8 cellular contexts compared by ENCODE assay signal in the genomic region with DNA sequence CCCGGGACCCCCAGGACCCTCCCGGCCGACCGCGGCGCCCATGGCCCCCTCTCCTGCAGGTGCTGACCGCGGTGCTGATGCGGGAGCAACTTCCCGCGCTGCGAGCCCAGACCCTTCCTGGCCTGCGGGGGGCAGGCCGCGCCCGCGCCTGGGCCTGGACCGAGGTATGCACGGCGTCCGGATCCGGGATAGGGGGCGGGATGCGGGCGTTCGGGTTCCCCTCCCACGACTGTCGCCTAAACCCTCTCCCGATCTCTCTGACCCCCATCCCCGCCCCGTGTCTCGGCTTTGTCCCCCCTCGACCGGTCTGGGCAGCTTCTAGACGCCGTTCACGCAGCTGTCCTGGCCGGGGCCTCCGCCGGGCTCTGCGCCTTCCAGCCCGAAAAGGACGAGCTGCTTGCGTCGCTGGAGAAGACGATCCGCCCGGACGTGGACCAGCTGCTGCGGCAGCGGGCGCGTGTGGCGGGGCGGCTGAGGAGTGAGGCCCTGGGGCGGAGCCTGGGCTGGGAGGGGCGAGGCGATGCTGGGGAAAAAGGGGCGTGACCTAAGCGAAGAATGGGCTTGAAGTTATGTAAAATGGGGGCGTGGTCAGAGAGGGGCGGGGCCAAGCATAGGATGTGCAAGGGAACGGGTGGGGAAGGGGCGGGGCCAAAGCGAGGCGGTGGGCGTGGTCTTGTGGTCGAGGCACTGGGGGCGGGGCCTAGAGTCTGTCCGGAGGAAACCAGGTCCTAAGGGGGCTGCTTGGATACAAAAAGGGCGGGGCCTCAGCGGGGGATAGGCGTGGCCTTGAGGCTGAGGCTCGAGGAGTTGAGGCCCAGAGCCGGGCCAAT. TPM values are rescaled to one million over a fixed set of nuclear protein-coding genes. Genes with fewer than 3 reads are reported as not detected.
A peak's percentile ranks its signal among the peaks of the same experiment; 100 is the strongest.
DNase-seq lines count a peak whose midpoint lies in the region; ATAC-seq, FAIRE-seq and TF ChIP-seq lines count a peak whose summit lies in the region.

No MANE protein-coding gene starts in this region.

- peak; percentile 72 to 90 for ATAC-seq in A549
- ATAC-seq in PC-3, result peak; percentile 91

- no peaks in the 10 kb centered on the region for H3K9me2 ChIP-seq in PC-3 (replicated peaks; ENCODE audit: low read length)

- no TSS peak for BruUV-seq in PC-3 (replicated peaks; lab: Mats Ljungman, UMichigan)

- no peaks in the 10 kb centered on the region for H3K79me2 ChIP-seq in KMS-11 (ENCODE audit: insufficient read depth, low read depth)
- no peaks in the 10 kb centered on the region for H3K79me2 ChIP-seq in PC-3 (ENCODE audit: low read length)

- peak; percentile 12 to 43; a peak in 3 of 5 replicates for TF ChIP-seq RAD21 in A549 (conservative IDR thresholded peaks at IDR 0.05 in 1 of 2, IDR thresholded peaks at IDR 0.05 in 1 of 2)

- H3K4me2 ChIP-seq in A549 (peak overlapping the region; percentile 99), KMS-11 (peak overlapping the region; percentile 85), PC-3 (ENCODE audit: low read length) (peak overlapping the region; percentile 95)

- TF ChIP-seq EP300 in A549 (IDR thresholded peaks at IDR 0.05), result no peak

- H3K27ac ChIP-seq in A549 (peak overlapping the region; percentile 63 to 78), KMS-11 (no peak overlapping the region), PC-3 (ENCODE audit: low read length) (no peak overlapping the region), esophagus (ENCODE audit: low read depth in 2 of 2, low read length in 1 of 2) (peak overlapping the region; percentile 23 to 30)

- no peak for FAIRE-seq in A549 (lab: Jason Lieb, UNC)

- H3K4me1 ChIP-seq in A549 (peaks cover 5% of the 10 kb centered on the region; the same call in 1 of the 3 replicates), KMS-11 (ENCODE audit: low read depth, poor library complexity, severe bottlenecking) (peaks cover 15% of the 10 kb centered on the region), PC-3 (ENCODE audit: insufficient read depth, low read length) (peaks cover 6% of the 10 kb centered on the region; the same call in 1 of the 2 replicates), esophagus (ENCODE audit: control insufficient read depth in 2 of 2, insufficient read depth in 2 of 2, low read length in 1 of 2) (peaks cover 7 to 8% of the 10 kb centered on the region in 2 donors)

- peaks cover 37% of the 10 kb centered on the region for H3K27me3 ChIP-seq in KMS-11 (ENCODE audit: insufficient read depth, low read depth)
- no peaks in the 10 kb centered on the region for H3K27me3 ChIP-seq in PC-3 (ENCODE audit: low read length)
- H3K27me3 ChIP-seq in esophagus (ENCODE audit: control insufficient read depth in 1 of 2, insufficient read depth in 2 of 2, low read length in 2 of 2), result no peaks in the 10 kb centered on the region

- H3K9ac ChIP-seq in KMS-11 (no peak overlapping the region), PC-3 (ENCODE audit: low read length) (no peak overlapping the region; the same call in 1 of the 2 replicates)

- TF ChIP-seq CTCF in A549 (IDR thresholded peaks at IDR 0.05) (no peak; the same call in 2 of the 3 replicates), KMS-11 (conservative IDR thresholded peaks at IDR 0.05; ENCODE audit: low read depth, low read length) (no peak), PC-3 (conservative IDR thresholded peaks at IDR 0.05; ENCODE audit: low read depth, low read length) (peak; percentile 33; the same call in 1 of the 2 replicates)

- intact Hi-C loops in PC-3 (cut with micrococcal nuclease), result no loop called here

- TF ChIP-seq POLR2A in A549 (IDR thresholded peaks at IDR 0.05; ENCODE audit: low read length), result no peak

- no peaks in the 10 kb centered on the region for H3F3A ChIP-seq in PC-3 (ENCODE audit: low read length, unreplicated experiment)

- peak overlapping the region; percentile 58 for H3K4me3 ChIP-seq in A549
- no peak overlapping the region for H3K4me3 ChIP-seq in KMS-11 (IDR thresholded peaks at IDR 0.05; ENCODE audit: insufficient read depth, low read depth, low read length)
- H3K4me3 ChIP-seq in PC-3 (ENCODE audit: low read length), result peak overlapping the region; percentile 67
- H3K4me3 ChIP-seq in esophagus (ENCODE audit: low read depth in 1 of 2, low read length in 2 of 2), result peak overlapping the region; percentile 29 to 38

- WGBS in A549 (ENCODE audit: missing lambda C conversion rate), result 2% methylated on average over 6 of the region's 75 CpGs
- 2% methylated on average over 64 to 75 of the region's 75 CpGs for WGBS in esophagus, 2 donors

- POLR2A ChIA-PET in A549 (lab: Yijun Ruan, JAX) (no interaction called here), PC-3 (lab: Charles Lee; ENCODE audit: unreplicated experiment) (no interaction called here)

- H4K20me1 ChIP-seq in KMS-11 (ENCODE audit: insufficient read depth), result no peaks in the 10 kb centered on the region
- no peaks in the 10 kb centered on the region for H4K20me1 ChIP-seq in PC-3 (ENCODE audit: low read length)

- H2AFZ ChIP-seq in KMS-11 (ENCODE audit: low read depth) (peak overlapping the region; percentile 52), PC-3 (ENCODE audit: low read length) (peak overlapping the region; percentile 88)

- CTCF ChIA-PET in A549 (lab: Yijun Ruan, JAX), result interaction anchor here (1.4 to 2.1 kb wide), 3 partner anchors 10 to 37 kb away, joined by 4 to 5 read pairs (median 5); no protein-coding TSS in a partner anchor
- CTCF ChIA-PET in PC-3 (lab: Charles Lee), result interaction anchor here (0.6 kb wide), 3 partner anchors 34 to 194 kb away, joined by 3 read pairs; no protein-coding TSS in a partner anchor

- H3K9me3 ChIP-seq in A549 (no peaks in the 10 kb centered on the region), PC-3 (ENCODE audit: low read length) (no peaks in the 10 kb centered on the region), esophagus (ENCODE audit: control insufficient read depth in 2 of 2, insufficient read depth in 1 of 2, low read depth in 1 of 2, low read length in 1 of 2) (no peaks in the 10 kb centered on the region)

- H3K36me3 ChIP-seq in KMS-11 (ENCODE audit: insufficient read depth), result no peaks in the 10 kb centered on the region
- H3K36me3 ChIP-seq in PC-3 (ENCODE audit: low read depth, low read length), result no peaks in the 10 kb centered on the region
- H3K36me3 ChIP-seq in esophagus (ENCODE audit: control insufficient read depth in 2 of 2, insufficient read depth in 2 of 2, low read length in 1 of 2), result no peaks in the 10 kb centered on the region

- DNase-seq in A549 (ENCODE audit: low read depth in 1 of 2, low spot score in 1 of 2) (peak; percentile 82 to 94), GM19238 (ENCODE audit: insufficient read length, low spot score) (peak; percentile 91), PC-3 (peak; percentile 94), mucosa of gallbladder (ENCODE audit: low spot score) (peak; percentile 95)
- DNase-seq in activated T-cell treated with anti-CD3 and anti-CD28 coated beads, Interleukin-2, amount 50 U/mL, for 1 hour, result peak; percentile 95
- peak; percentile 94 to 99 for DNase-seq in stimulated activated CD8-positive, alpha-beta memory T cell treated with anti-CD3 and anti-CD28 coated beads, Interleukin-2, amount 100 ng/mL, for 48 hours (ENCODE audit: low read depth in 2 of 2)

TF ChIP-seq in A549, 52 proteins besides CTCF, POLR2A, EP300 and RAD21 (continues in another document):
- TF ChIP-seq, protein P1, sequence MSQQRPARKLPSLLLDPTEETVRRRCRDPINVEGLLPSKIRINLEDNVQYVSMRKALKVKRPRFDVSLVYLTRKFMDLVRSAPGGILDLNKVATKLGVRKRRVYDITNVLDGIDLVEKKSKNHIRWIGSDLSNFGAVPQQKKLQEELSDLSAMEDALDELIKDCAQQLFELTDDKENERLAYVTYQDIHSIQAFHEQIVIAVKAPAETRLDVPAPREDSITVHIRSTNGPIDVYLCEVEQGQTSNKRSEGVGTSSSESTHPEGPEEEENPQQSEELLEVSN (IDR thresholded peaks at IDR 0.05; ENCODE audit: borderline replicate concordance, low read depth), result peak; percentile 53; the same call in 1 of the 2 replicates
- TF ChIP-seq, protein P2, sequence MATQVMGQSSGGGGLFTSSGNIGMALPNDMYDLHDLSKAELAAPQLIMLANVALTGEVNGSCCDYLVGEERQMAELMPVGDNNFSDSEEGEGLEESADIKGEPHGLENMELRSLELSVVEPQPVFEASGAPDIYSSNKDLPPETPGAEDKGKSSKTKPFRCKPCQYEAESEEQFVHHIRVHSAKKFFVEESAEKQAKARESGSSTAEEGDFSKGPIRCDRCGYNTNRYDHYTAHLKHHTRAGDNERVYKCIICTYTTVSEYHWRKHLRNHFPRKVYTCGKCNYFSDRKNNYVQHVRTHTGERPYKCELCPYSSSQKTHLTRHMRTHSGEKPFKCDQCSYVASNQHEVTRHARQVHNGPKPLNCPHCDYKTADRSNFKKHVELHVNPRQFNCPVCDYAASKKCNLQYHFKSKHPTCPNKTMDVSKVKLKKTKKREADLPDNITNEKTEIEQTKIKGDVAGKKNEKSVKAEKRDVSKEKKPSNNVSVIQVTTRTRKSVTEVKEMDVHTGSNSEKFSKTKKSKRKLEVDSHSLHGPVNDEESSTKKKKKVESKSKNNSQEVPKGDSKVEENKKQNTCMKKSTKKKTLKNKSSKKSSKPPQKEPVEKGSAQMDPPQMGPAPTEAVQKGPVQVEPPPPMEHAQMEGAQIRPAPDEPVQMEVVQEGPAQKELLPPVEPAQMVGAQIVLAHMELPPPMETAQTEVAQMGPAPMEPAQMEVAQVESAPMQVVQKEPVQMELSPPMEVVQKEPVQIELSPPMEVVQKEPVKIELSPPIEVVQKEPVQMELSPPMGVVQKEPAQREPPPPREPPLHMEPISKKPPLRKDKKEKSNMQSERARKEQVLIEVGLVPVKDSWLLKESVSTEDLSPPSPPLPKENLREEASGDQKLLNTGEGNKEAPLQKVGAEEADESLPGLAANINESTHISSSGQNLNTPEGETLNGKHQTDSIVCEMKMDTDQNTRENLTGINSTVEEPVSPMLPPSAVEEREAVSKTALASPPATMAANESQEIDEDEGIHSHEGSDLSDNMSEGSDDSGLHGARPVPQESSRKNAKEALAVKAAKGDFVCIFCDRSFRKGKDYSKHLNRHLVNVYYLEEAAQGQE (IDR thresholded peaks at IDR 0.05), result peak; percentile 86

RNA-seq across cellular contexts. Expression of a gene that starts 15.9 kb away (rescaled TPM):
- polyA plus RNA-seq in A549 (2011; rRNA removed) (64.4 and 76.6 TPM in 2 replicates), A549 (2017; fragmentation: RNase III; extraction: RNeasy Plus Mini Kit Qiagen cat#74134 plus additional on column Dnase treatment) (54.5 to 57.2 TPM (median 57.1 TPM) in 3 replicates), esophagus (10 to 100 TPM; 23.6 to 24.8 TPM)
- polyA plus RNA-seq in A549 (2012; cell fraction: cytosol; rRNA removed), result 85.2 and 98.4 TPM in 2 replicates
- 122 and 138 TPM in 2 replicates for polyA plus RNA-seq in A549 (2012; cell fraction: nucleus; rRNA removed)
- polyA minus RNA-seq in A549 (2011; rRNA and poly(A)+ RNA removed), result 185 and 186 TPM in 2 replicates
- total RNA-seq in PC-3 (2014; rRNA removed) (80.7 and 98.8 TPM in 2 replicates), mucosa of gallbladder (71.1 TPM)

RNA-seq across cellular contexts. Expression of a gene that starts 28.1 kb away (rescaled TPM):
- polyA plus RNA-seq in A549 (2011; rRNA removed) (24.9 and 28.8 TPM in 2 replicates), A549 (2017; fragmentation: RNase III; extraction: RNeasy Plus Mini Kit Qiagen cat#74134 plus additional on column Dnase treatment) (37.2 to 49.4 TPM (median 45.7 TPM) in 3 replicates), esophagus (100 to 1,000 TPM in 1 of 2 donors, 10 to 100 TPM in 1; 90.6 to 119 TPM)
- 55.6 and 75.8 TPM in 2 replicates for polyA plus RNA-seq in A549 (2012; cell fraction: cytosol; rRNA removed)
- polyA plus RNA-seq in A549 (2012; cell fraction: nucleus; rRNA removed), result 72.0 and 80.2 TPM in 2 replicates
- polyA minus RNA-seq in A549 (2011; rRNA and poly(A)+ RNA removed), result 41.5 and 47.5 TPM in 2 replicates
- total RNA-seq in PC-3 (2014; rRNA removed) (130 and 146 TPM in 2 replicates), mucosa of gallbladder (93.0 TPM)

Comparison
In these comparisons a context has a peak if more than half of its experiments do, and no peak if none do; other contexts are left out.
1. H3K27ac ChIP-seq: peak in A549 (2 of 2) and esophagus (2 of 2); none in KMS-11 (single experiment) and PC-3 (single experiment).
2. Peak in every context shown above with its lines, with median percentiles within 50 percentile points of each other: DNase-seq and H3K4me2 ChIP-seq.